1 cellular context compared by ENCODE assay signal in genomic region chr1:28750771-28751294, GRCh38.
A peak's percentile ranks its signal among the peaks of the same experiment; 100 is the strongest.
TF ChIP-seq lines count a peak whose summit lies in the region.

No MANE protein-coding gene starts in this region.

TF ChIP-seq in HEK293, 187 proteins besides CTCF, POLR2A, EP300 and RAD21:
- peak; percentile 88 for TF ChIP-seq ZNF362 (tag by site-specific recombination; IDR thresholded peaks at IDR 0.05)
